In genomic region chr5:143187495-143187894, GRCh38 we compare ENCODE assay signal across 20 cellular contexts.
DNase-seq lines count a peak whose midpoint lies in the region; ATAC-seq and TF ChIP-seq lines count a peak whose summit lies in the region.
"Had no signal": no experiment of that assay in that cellular context is flagged by ENCODE, and none has a peak within 500 bp of the region (broad histone marks: within the 10 kb centered on the region; RNA-seq: fewer than 3 reads in every experiment).

No MANE protein-coding gene starts in this region.

- H3K36me3 ChIP-seq in aorta (ENCODE audit: control insufficient read depth in 1 of 2, insufficient read depth in 2 of 2, low read length in 1 of 2) = peaks cover 0 to 2% of the 10 kb centered on the region in 2 donors

- H3K4me1 ChIP-seq in foreskin keratinocyte (peaks cover 7% of the 10 kb centered on the region), aorta (ENCODE audit: control insufficient read depth in 1 of 2, insufficient read depth in 2 of 2, low read length in 2 of 2) (peaks cover 7 to 9% of the 10 kb centered on the region in 2 donors)

- no peak overlapping the region for H3K27ac ChIP-seq in foreskin keratinocyte
- H3K27ac ChIP-seq in aorta (ENCODE audit: low read depth in 1 of 2, low read length in 2 of 2) = no peak overlapping the region

- ATAC-seq in left cardiac atrium = peak; percentile 21 to 39
- ATAC-seq in Right ventricle myocardium inferior = no peak
- peak; percentile 81 for ATAC-seq in foreskin keratinocyte
- peak; percentile 29 for ATAC-seq in aorta (ENCODE audit: low FRiP score)
- ATAC-seq in HG03159 (IDR thresholded peaks at IDR 0.05; ENCODE audit: unreplicated experiment) = no peak
- ATAC-seq: CD8-positive, alpha-beta T cell; stimulated activated naive B cell treated with anti-CD40 and anti-IgM and Interleukin-4, amounts not matched to agents 10 μg/mL and 1 μg/mL and 100 μg/mL, for 72 hours had no signal

- H3K9me3 ChIP-seq in aorta (ENCODE audit: control insufficient read depth, low read length) = no peaks in the 10 kb centered on the region

- 50 to 55% methylated on average over 8 of the region's 8 CpGs for WGBS in aorta, 2 donors

- no peak for TF ChIP-seq CTCF in foreskin keratinocyte (conservative IDR thresholded peaks at IDR 0.05)

- H3K4me3 ChIP-seq in aorta (ENCODE audit: low read length in 2 of 2) = no peak overlapping the region

- no peak for DNase-seq in left cardiac atrium
- DNase-seq in Right ventricle myocardium inferior (ENCODE audit: missing footprints) = no peak
- peak; percentile 57 for DNase-seq in M059J (ENCODE audit: low read depth)
- no peak for DNase-seq in foreskin keratinocyte
- no peak for DNase-seq in aorta
- no peak for DNase-seq in OCI-M2 (lab: John Stamatoyannopoulos, UW; ENCODE audit: unreplicated experiment)
- DNase-seq: activated CD8-positive, alpha-beta memory T cell treated with anti-CD3 and anti-CD28 coated beads, Interleukin-2, amount 50 U/mL, for 48 hours; activated naive CD4-positive, alpha-beta T cell treated with anti-CD3 and anti-CD28 coated beads, Interleukin-2, amount 50 U/mL, for 16 hours; CD8-positive, alpha-beta T cell; DND-41; HCEC 1CT; Kasumi-1; kidney glomerular epithelial cell; NCI-H1417; NCI-H748 treated with DMSO at 0.1 percent for 48 hours; OCI-M1; stimulated activated CD4-positive, alpha-beta T cell treated with anti-CD3 and anti-CD28 coated beads, Interleukin-15, amount 100 ng/mL, for 24 hours; stimulated activated naive B cell treated with anti-CD40 and anti-IgM and Interleukin-4, amounts not matched to agents 10 μg/mL and 1 μg/mL and 100 μg/mL, for 72 hours; T-helper 9 cell had no signal

- intact Hi-C loops in left cardiac atrium (cut with DNase I) (no loop called here), Right ventricle myocardium inferior (cut with DNase I) (loop anchor here (10.0 kb wide), 1 partner anchor 263 kb away; no protein-coding TSS in a partner anchor), aorta (cut with DNase I) (no loop called here)

- H3K27me3 ChIP-seq in foreskin keratinocyte = no peaks in the 10 kb centered on the region
- no peaks in the 10 kb centered on the region for H3K27me3 ChIP-seq in aorta (ENCODE audit: control insufficient read depth in 1 of 2, insufficient read depth in 2 of 2, low read length in 1 of 2)

Comparison
In these comparisons a context has a peak if more than half of its experiments do, and no peak if none do; other contexts are left out.
1. ATAC-seq: peak in left cardiac atrium (2 of 2), foreskin keratinocyte (single experiment) and aorta (single experiment); none in Right ventricle myocardium inferior (single experiment) and HG03159 (single experiment).